7 cellular contexts compared by ENCODE assay signal in genomic region chr19:43087702-43088340, GRCh38. TPM values are rescaled to one million over a fixed set of nuclear protein-coding genes. Genes with fewer than 3 reads are reported as not detected.
DNase-seq lines count a peak whose midpoint lies in the region; ATAC-seq and TF ChIP-seq lines count a peak whose summit lies in the region.
"Not testable (repeated sequence)": the region's sequence is repeated elsewhere in the genome, so short reads cannot be mapped to it uniquely, and the experiment has no call there.

No MANE protein-coding gene starts in this region.

- not testable (repeated sequence) for H3K9me3 ChIP-seq in MG63; PC-9 (ENCODE audit: insufficient read depth, low read depth)

- not testable (repeated sequence) for BruUV-seq in PC-9 (replicated peaks; lab: Mats Ljungman, UMichigan)

- not testable (repeated sequence) for H3K27me3 ChIP-seq in MG63; PC-9 (ENCODE audit: insufficient read depth, low read depth); dorsolateral prefrontal cortex; kidney epithelial cell (ENCODE audit: control insufficient read depth, insufficient read depth, low read length)

- TF ChIP-seq CTCF in PC-9 (conservative IDR thresholded peaks at IDR 0.05) (peak; percentile 84), dorsolateral prefrontal cortex (IDR thresholded peaks at IDR 0.05 in 54 of 56, conservative IDR thresholded peaks at IDR 0.05 in 2 of 56; ENCODE audit: low read depth in 1 of 56, partially characterized antibody in 56 of 56) (peak; percentile 13 to 74 (median 60)), kidney epithelial cell (IDR thresholded peaks at IDR 0.05; ENCODE audit: insufficient read depth, low read length, poor library complexity, severe bottlenecking) (peak; percentile 34)

- not testable (repeated sequence) for ATAC-seq in activated CD8-positive, alpha-beta memory T cell treated with anti-CD3 and anti-CD28 coated beads, Interleukin-2, amount 10 ng/mL, durations not matched to agents 7 days and 5 days

- H3K27me3 Mint-ChIP-seq in activated CD8-positive, alpha-beta memory T cell treated with anti-CD3 and anti-CD28 coated beads, Interleukin-2, amount 10 ng/mL, durations not matched to agents 7 days and 5 days: not testable (repeated sequence)

- not testable (repeated sequence) for H3K4me1 Mint-ChIP-seq in activated CD8-positive, alpha-beta memory T cell treated with anti-CD3 and anti-CD28 coated beads, Interleukin-2, amount 10 ng/mL, durations not matched to agents 7 days and 5 days

- POLR2A ChIA-PET in PC-9 (lab: Charles Lee; ENCODE audit: unreplicated experiment): not testable (repeated sequence)

- not testable (repeated sequence) for H3K4me3 Mint-ChIP-seq in activated CD8-positive, alpha-beta memory T cell treated with anti-CD3 and anti-CD28 coated beads, Interleukin-2, amount 10 ng/mL, durations not matched to agents 7 days and 5 days

- not testable (repeated sequence) for H3K36me3 Mint-ChIP-seq in activated CD8-positive, alpha-beta memory T cell treated with anti-CD3 and anti-CD28 coated beads, Interleukin-2, amount 10 ng/mL, durations not matched to agents 7 days and 5 days

- H3K4me3 ChIP-seq in MG63; PC-9; dorsolateral prefrontal cortex; kidney epithelial cell (ENCODE audit: low read depth, low read length): not testable (repeated sequence)

- H3F3A ChIP-seq in PC-9 (ENCODE audit: insufficient read depth, low read depth): not testable (repeated sequence)

- not testable (repeated sequence) for H3K9me2 ChIP-seq in PC-9 (ENCODE audit: insufficient read depth)

- CTCF ChIA-PET in PC-9 (lab: Charles Lee); activated CD8-positive, alpha-beta memory T cell treated with anti-CD3 and anti-CD28 coated beads, Interleukin-2, amount 10 ng/mL, durations not matched to agents 7 days and 5 days (lab: Charles Lee): not testable (repeated sequence)

- H3K9me3 Mint-ChIP-seq in activated CD8-positive, alpha-beta memory T cell treated with anti-CD3 and anti-CD28 coated beads, Interleukin-2, amount 10 ng/mL, durations not matched to agents 7 days and 5 days (ENCODE audit: low read depth): not testable (repeated sequence)

- H4K20me1 ChIP-seq in PC-9 (ENCODE audit: insufficient read depth): not testable (repeated sequence)

- H3K27ac ChIP-seq in PC-9, dorsolateral prefrontal cortex: not testable (repeated sequence)

- H3K27ac Mint-ChIP-seq in activated CD8-positive, alpha-beta memory T cell treated with anti-CD3 and anti-CD28 coated beads, Interleukin-2, amount 10 ng/mL, durations not matched to agents 7 days and 5 days: not testable (repeated sequence)

- not testable (repeated sequence) for H3K36me3 ChIP-seq in MG63; PC-9 (ENCODE audit: low read depth); kidney epithelial cell (ENCODE audit: control insufficient read depth, insufficient read depth, low read length)

- H3K79me2 ChIP-seq in PC-9 (ENCODE audit: low read depth): not testable (repeated sequence)

- intact Hi-C loops in PC-9 (cut with micrococcal nuclease; ENCODE audit: unreplicated experiment): loop anchor here (5.0 kb wide), 1 partner anchor 156 kb away; no protein-coding TSS in a partner anchor
- intact Hi-C loops in dorsolateral prefrontal cortex (cut with DNase I): loop anchor here in 1 of 2 donors (10.0 kb wide), 1 partner anchor 293 kb away; no protein-coding TSS in a partner anchor

- not testable (repeated sequence) for H2AFZ ChIP-seq in PC-9

- peak; percentile 44 for DNase-seq in GM04504 (ENCODE audit: low read depth)
- peak; percentile 53 for DNase-seq in MG63
- DNase-seq in PC-9: peak; percentile 39 to 67
- peak; percentile 42 for DNase-seq in activated CD8-positive, alpha-beta memory T cell treated with anti-CD3 and anti-CD28 coated beads, Interleukin-2, amount 10 ng/mL, durations not matched to agents 7 days and 5 days
- peak; percentile 45 to 75 (median 60) for DNase-seq in dorsolateral prefrontal cortex
- DNase-seq in kidney epithelial cell (ENCODE audit: low read depth): not testable (repeated sequence)
- DNase-seq in renal cortical epithelial cell (ENCODE audit: low read depth): peak; percentile 66

- H3K4me1 ChIP-seq in PC-9 (replicated peaks; ENCODE audit: insufficient read depth): not testable (repeated sequence)

- H3K4me2 ChIP-seq in PC-9: not testable (repeated sequence)

RNA-seq across cellular contexts. Expression of gene PSG2, which starts 5.3 kb away (rescaled TPM):
- not detected in 2 replicates for total RNA-seq in MG63 (2014; rRNA removed; shearing (Covaris generic); ENCODE audit: low replicate concordance)
- total RNA-seq in PC-9 (2021) (not detected in 2 replicates), dorsolateral prefrontal cortex (not detected), kidney epithelial cell (not detected in 2 replicates), renal cortical epithelial cell (not detected in 2 replicates)
- total RNA-seq in activated CD8-positive, alpha-beta memory T cell treated with anti-CD3 and anti-CD28 coated beads, Interleukin-2, amount 10 ng/mL, durations not matched to agents 7 days and 5 days: not detected

Comparison
In these comparisons a context has a peak if more than half of its experiments do, and no peak if none do; other contexts are left out.
1. CTCF ChIP-seq: peak in every context shown above with its lines; median percentile 84 in PC-9; 60 in dorsolateral prefrontal cortex; 34 in kidney epithelial cell.